Comparison of ENCODE assay signal across 18 cellular contexts in the genomic region with DNA sequence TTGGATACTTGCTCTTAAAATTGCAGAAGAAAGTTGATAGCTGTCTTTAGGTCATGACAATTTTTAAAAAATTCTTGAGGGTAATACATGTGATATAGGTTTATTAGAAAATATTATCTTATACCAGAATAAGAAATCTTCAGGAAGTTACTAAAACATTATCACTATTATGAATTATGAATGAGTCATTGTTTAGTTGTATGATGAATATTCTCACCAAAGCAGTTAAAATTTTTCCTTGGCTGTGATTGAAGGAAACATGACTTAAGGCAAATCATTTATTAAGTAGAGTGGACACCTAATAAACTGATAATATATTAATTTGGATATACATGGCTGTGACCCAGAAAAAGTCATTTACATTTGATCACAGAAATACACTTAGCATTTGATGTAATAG. TPM values are rescaled to one million over a fixed set of nuclear protein-coding genes. Genes with fewer than 3 reads are reported as not detected.
A peak's percentile ranks its signal among the peaks of the same experiment; 100 is the strongest.
DNase-seq lines count a peak whose midpoint lies in the region; FAIRE-seq and TF ChIP-seq lines count a peak whose summit lies in the region.
"Had no signal": no experiment of that assay in that cellular context is flagged by ENCODE, and none has a peak within 500 bp of the region (broad histone marks: within the 10 kb centered on the region; RNA-seq: fewer than 3 reads in every experiment).

No MANE protein-coding gene starts in this region.

- H3K27ac ChIP-seq in endothelial cell of umbilical vein (ENCODE audit: insufficient read depth, low read depth, low read length) = no peak overlapping the region
- peak overlapping the region; percentile 82 for H3K27ac ChIP-seq in skeletal muscle tissue (ENCODE audit: low read depth, low read length)
- H3K27ac ChIP-seq in OCI-LY7 (ENCODE audit: low read depth, low read length, poor library complexity, severe bottlenecking) = no peak overlapping the region
- H3K27ac ChIP-seq: A549, BLaER1 had no signal

- no peaks in the 10 kb centered on the region for H3K9me2 ChIP-seq in OCI-LY7 (ENCODE audit: insufficient read depth, low read length)

- H3K4me2 ChIP-seq in endothelial cell of umbilical vein (ENCODE audit: insufficient read depth, low read length) (peak overlapping the region; percentile 11), OCI-LY7 (ENCODE audit: low read length) (no peak overlapping the region)
- H3K4me2 ChIP-seq: A549, BLaER1 had no signal

- peak; percentile 51 for DNase-seq in endothelial cell of umbilical vein (ENCODE audit: low read depth, low spot score)
- no peak for DNase-seq in stimulated activated CD4-positive, alpha-beta T cell treated with anti-CD3 and anti-CD28 coated beads, Interleukin-15, amount 100 ng/mL, for 24 hours
- no peak for DNase-seq in OCI-LY7 (ENCODE audit: low spot score)
- DNase-seq: CD4-positive, alpha-beta memory T cell; DMS153; DMS79 treated with DMSO at 0.1 percent for 48 hours; GOT3; H7; HFFc6 had no signal

- H3K9me3 ChIP-seq in endothelial cell of umbilical vein (replicated peaks; ENCODE audit: control insufficient read depth, insufficient read depth, low read length) = no peaks in the 10 kb centered on the region
- H3K9me3 ChIP-seq in skeletal muscle tissue (ENCODE audit: control insufficient read depth in 3 of 3, low read length in 3 of 3) = no peaks in the 10 kb centered on the region
- H3K9me3 ChIP-seq in OCI-LY7 (ENCODE audit: low read length) = no peaks in the 10 kb centered on the region
- H3K9me3 ChIP-seq: A549 had no signal

- no peak for TF ChIP-seq CTCF in endothelial cell of umbilical vein (IDR thresholded peaks at IDR 0.05; ENCODE audit: extremely low read depth in 1 of 2, insufficient read depth in 1 of 2, low read depth in 1 of 2, low read length in 2 of 2)
- no peak for TF ChIP-seq CTCF in OCI-LY7 (conservative IDR thresholded peaks at IDR 0.05; ENCODE audit: low read length)

- H3K36me3 ChIP-seq in endothelial cell of umbilical vein (ENCODE audit: control insufficient read depth in 2 of 2, extremely low read depth in 1 of 2, insufficient read depth in 2 of 2, low read length in 2 of 2) = peaks cover 3 to 5% of the 10 kb centered on the region in 2 experiments
- H3K36me3 ChIP-seq in skeletal muscle tissue (ENCODE audit: control insufficient read depth in 3 of 3, insufficient read depth in 3 of 3, low read length in 3 of 3) = peaks cover 23 to 44% (median 36%) of the 10 kb centered on the region in 3 donors
- peaks cover 83% of the 10 kb centered on the region for H3K36me3 ChIP-seq in OCI-LY7 (ENCODE audit: insufficient read depth, low read length)

- H3K4me1 ChIP-seq in endothelial cell of umbilical vein (ENCODE audit: control insufficient read depth, extremely low read depth, insufficient read depth, low read length) (peaks cover 10% of the 10 kb centered on the region), skeletal muscle tissue (ENCODE audit: control insufficient read depth in 3 of 3, insufficient read depth in 3 of 3, low read length in 3 of 3) (peaks cover 7 to 10% (median 9%) of the 10 kb centered on the region in 3 donors), OCI-LY7 (ENCODE audit: insufficient read depth, low read length, poor library complexity, severe bottlenecking) (no peaks in the 10 kb centered on the region)
- H3K4me1 ChIP-seq: A549, BLaER1 had no signal

- POLR2A ChIA-PET in endothelial cell of umbilical vein (lab: Charles Lee) = interaction anchor here (0.6 kb wide), 1 partner anchor 174 kb away, joined by 5 read pairs; no protein-coding TSS in a partner anchor
- POLR2A ChIA-PET in OCI-LY7 (lab: Charles Lee) = interaction anchor here (0.7 to 1.0 kb wide), 2 partner anchors 15 to 88 kb away, joined by 3 read pairs; no protein-coding TSS in a partner anchor

- H3K4me3 ChIP-seq in endothelial cell of umbilical vein (replicated peaks in 1 of 3; ENCODE audit: insufficient read depth in 1 of 3, low read depth in 1 of 3, low read length in 3 of 3) = no peak overlapping the region
- no peak overlapping the region for H3K4me3 ChIP-seq in skeletal muscle tissue (ENCODE audit: low read length in 3 of 3)
- no peak overlapping the region for H3K4me3 ChIP-seq in OCI-LY7 (ENCODE audit: low read depth, low read length, poor library complexity, severe bottlenecking)
- H3K4me3 ChIP-seq: A549, BLaER1, GM12878 had no signal

- H3K9me1 ChIP-seq in endothelial cell of umbilical vein (replicated peaks; ENCODE audit: control insufficient read depth, extremely low read depth, insufficient read depth, low read length) = no peaks in the 10 kb centered on the region

- BruUV-seq in endothelial cell of umbilical vein (replicated peaks; lab: Mats Ljungman, UMichigan) = no TSS peak
- BruUV-seq in OCI-LY7 (replicated peaks; lab: Mats Ljungman, UMichigan) = no TSS peak

- H3K79me2 ChIP-seq in endothelial cell of umbilical vein (ENCODE audit: control insufficient read depth, insufficient read depth, low read length) (no peaks in the 10 kb centered on the region), OCI-LY7 (ENCODE audit: insufficient read depth, low read depth, low read length) (no peaks in the 10 kb centered on the region)

- intact Hi-C loops in endothelial cell of umbilical vein (cut with micrococcal nuclease) (no loop called here), OCI-LY7 (cut with micrococcal nuclease; ENCODE audit: unreplicated experiment) (no loop called here)

- dilution Hi-C loops in endothelial cell of umbilical vein (cut with MboI; ENCODE audit: extremely low pct_ligation_motif_present, low sequenced_read_pairs) = no loop called here

- H2AFZ ChIP-seq in endothelial cell of umbilical vein (ENCODE audit: low read depth, low read length) (no peak overlapping the region), OCI-LY7 (ENCODE audit: low read length) (no peak overlapping the region)

- H4K20me1 ChIP-seq in endothelial cell of umbilical vein (replicated peaks; ENCODE audit: control insufficient read depth, extremely low read depth, insufficient read depth, low read length) (peaks cover 2% of the 10 kb centered on the region), OCI-LY7 (ENCODE audit: insufficient read depth, low read length) (no peaks in the 10 kb centered on the region)
- H4K20me1 ChIP-seq: BLaER1 had no signal

- TF ChIP-seq POLR2A in endothelial cell of umbilical vein (IDR thresholded peaks at IDR 0.05; ENCODE audit: low read depth, low read length) = no peak

- H3K9ac ChIP-seq in endothelial cell of umbilical vein (replicated peaks; ENCODE audit: extremely low read depth, insufficient read depth, low read length) (no peak overlapping the region), skeletal muscle tissue (ENCODE audit: low read depth in 1 of 3, low read length in 3 of 3) (peak overlapping the region in 2 of 3 donors; percentile 9 to 69)
- H3K9ac ChIP-seq: BLaER1 had no signal

- H3K27me3 ChIP-seq in endothelial cell of umbilical vein (ENCODE audit: control insufficient read depth in 2 of 2, insufficient read depth in 2 of 2, low read length in 2 of 2) (no peaks in the 10 kb centered on the region), skeletal muscle tissue (ENCODE audit: control insufficient read depth in 3 of 3, insufficient read depth in 3 of 3, low read length in 3 of 3) (no peaks in the 10 kb centered on the region)
- H3K27me3 ChIP-seq: BLaER1 had no signal

- FAIRE-seq in A204.1 (lab: Jason Lieb, UNC) = peak; percentile 59
- FAIRE-seq in G401.6 (lab: Jason Lieb, UNC) = peak; percentile 81
- no peak for FAIRE-seq in endothelial cell of umbilical vein (lab: Jason Lieb, UNC)
- FAIRE-seq: A549, GM12878 had no signal

- CTCF ChIA-PET in endothelial cell of umbilical vein (lab: Charles Lee) (interaction anchor here (1.0 to 1.8 kb wide), 2 partner anchors 35 to 78 kb away, joined by 4 read pairs; no protein-coding TSS in a partner anchor), OCI-LY7 (lab: Charles Lee; ENCODE audit: unreplicated experiment) (no interaction called here)

TF ChIP-seq in endothelial cell of umbilical vein, 7 proteins besides CTCF, POLR2A, EP300 and RAD21 (continues in another document):
- TF ChIP-seq FOS (IDR thresholded peaks at IDR 0.05; ENCODE audit: borderline replicate concordance, insufficient read depth, low read length) = peak; percentile 65

RNA-seq across cellular contexts. Expression of a gene that starts 30.1 kb away (rescaled TPM):
- total RNA-seq in endothelial cell of umbilical vein = 28.8 and 29.7 TPM in 2 replicates
- polyA plus RNA-seq in endothelial cell of umbilical vein = 6.5 and 9.2 TPM in 2 replicates
- polyA plus RNA-seq in endothelial cell of umbilical vein (2011; cell fraction: cytosol; rRNA removed) = 8.5 and 10.0 TPM in 2 replicates
- 13.3 and 16.7 TPM in 2 replicates for polyA plus RNA-seq in endothelial cell of umbilical vein (2011; cell fraction: nucleus; rRNA removed)
- 14.4 and 21.7 TPM in 2 replicates for polyA plus RNA-seq in endothelial cell of umbilical vein (2012)
- polyA minus RNA-seq in endothelial cell of umbilical vein = 43.5 and 51.1 TPM in 2 replicates
- 29.7 TPM for polyA minus RNA-seq in endothelial cell of umbilical vein (2011; cell fraction: cytosol; rRNA and poly(A)+ RNA removed)
- 23.6 and 32.5 TPM in 2 replicates for polyA minus RNA-seq in endothelial cell of umbilical vein (2011; cell fraction: nucleus; rRNA and poly(A)+ RNA removed)
- total RNA-seq in skeletal muscle tissue = 83.0 TPM
- total RNA-seq in OCI-LY7 (2014; rRNA removed; shearing (Covaris generic)) = 43.3 and 45.9 TPM in 2 replicates
- 51.1 and 54.5 TPM in 2 replicates for total RNA-seq in OCI-LY7 (2022)

RNA-seq across cellular contexts. Expression of a gene that starts 34.8 kb away (rescaled TPM):
- not detected in 2 replicates for total RNA-seq in endothelial cell of umbilical vein
- 0.01 TPM in 1 of 2 replicates, not detected in the other for polyA plus RNA-seq in endothelial cell of umbilical vein
- not detected in 2 replicates for polyA plus RNA-seq in endothelial cell of umbilical vein (2011; cell fraction: cytosol; rRNA removed)
- not detected in 2 replicates for polyA plus RNA-seq in endothelial cell of umbilical vein (2011; cell fraction: nucleus; rRNA removed)
- polyA plus RNA-seq in endothelial cell of umbilical vein (2012) = 0.17 and 0.26 TPM in 2 replicates
- polyA minus RNA-seq in endothelial cell of umbilical vein = not detected in 2 replicates
- not detected for polyA minus RNA-seq in endothelial cell of umbilical vein (2011; cell fraction: cytosol; rRNA and poly(A)+ RNA removed)
- 0.34 TPM in 1 of 2 replicates, not detected in the other for polyA minus RNA-seq in endothelial cell of umbilical vein (2011; cell fraction: nucleus; rRNA and poly(A)+ RNA removed)
- not detected for total RNA-seq in skeletal muscle tissue
- 0.06 and 0.18 TPM in 2 replicates for total RNA-seq in OCI-LY7 (2014; rRNA removed; shearing (Covaris generic))
- not detected in 2 replicates for total RNA-seq in OCI-LY7 (2022)
- total RNA-seq: CD4-positive, alpha-beta memory T cell; GM12878; HFFc6; HT-29 had no signal
- polyA plus RNA-seq: A549, AG04450, CD14-positive monocyte had no signal

RNA-seq across cellular contexts. Expression of a gene that starts 57.9 kb away (rescaled TPM):
- total RNA-seq in endothelial cell of umbilical vein = 0.58 and 0.65 TPM in 2 replicates
- polyA plus RNA-seq in endothelial cell of umbilical vein = 0.21 and 0.35 TPM in 2 replicates
- 0.61 and 0.77 TPM in 2 replicates for polyA plus RNA-seq in endothelial cell of umbilical vein (2011; cell fraction: cytosol; rRNA removed)
- polyA plus RNA-seq in endothelial cell of umbilical vein (2011; cell fraction: nucleus; rRNA removed) = 1.1 and 1.7 TPM in 2 replicates
- polyA plus RNA-seq in endothelial cell of umbilical vein (2012) = 0.35 and 0.54 TPM in 2 replicates
- not detected in 2 replicates for polyA minus RNA-seq in endothelial cell of umbilical vein
- not detected for polyA minus RNA-seq in endothelial cell of umbilical vein (2011; cell fraction: cytosol; rRNA and poly(A)+ RNA removed)
- polyA minus RNA-seq in endothelial cell of umbilical vein (2011; cell fraction: nucleus; rRNA and poly(A)+ RNA removed) = not detected in 2 replicates
- total RNA-seq in skeletal muscle tissue = not detected
- 6.9 and 10.1 TPM in 2 replicates for total RNA-seq in OCI-LY7 (2014; rRNA removed; shearing (Covaris generic))
- 4.7 and 6.0 TPM in 2 replicates for total RNA-seq in OCI-LY7 (2022)
- total RNA-seq: CD4-positive, alpha-beta memory T cell; HT-29 had no signal
- polyA plus RNA-seq: CD4-positive, alpha-beta memory T cell had no signal
